ENCODE assay signal across 32 cellular contexts in genomic region chr16:83285921-83286320, GRCh38.
"Had no signal": no experiment of that assay in that cellular context is flagged by ENCODE, and none has a peak within 500 bp of the region (broad histone marks: within the 10 kb centered on the region; RNA-seq: fewer than 3 reads in every experiment).

No MANE protein-coding gene starts in this region.

- DNase-seq: activated B cell treated with CpG ODN at 0.5 μM for 24 hours; activated CD4-positive, alpha-beta memory T cell treated with anti-CD3 and anti-CD28 coated beads for 36 hours; activated CD4-positive, alpha-beta T cell treated with anti-CD3 and anti-CD28 coated beads for 4 hours; activated CD4-positive, alpha-beta T cell treated with anti-CD3 and anti-CD28 coated beads, Interleukin-2, amount 10 ng/mL, durations not matched to agents 24 days and 14 days; activated CD4-positive, alpha-beta T cell treated with anti-CD3 and anti-CD28 coated beads, Interleukin-2, amount 50 U/mL, for 1 hour; activated CD4-positive, alpha-beta T cell treated with anti-CD3 and anti-CD28 coated beads, Interleukin-2, amount 50 U/mL, for 4 hours; activated CD4-positive, CD25-positive, alpha-beta regulatory T cell treated with anti-CD3 and anti-CD28 coated beads, Interleukin-2, amount 50 U/mL, for 72 hours; activated CD8-positive, alpha-beta memory T cell treated with anti-CD3 and anti-CD28 coated beads, Interleukin-2, amount 50 U/mL, for 4 hours; activated CD8-positive, alpha-beta T cell treated with anti-CD3 and anti-CD28 coated beads for 36 hours; activated effector memory CD4-positive, alpha-beta T cell treated with anti-CD3 and anti-CD28 coated beads, Interleukin-2, amount 50 U/mL, for 16 hours; activated gamma-delta T cell treated with Interleukin-2 at 50 U/mL for 16 hours; activated naive CD4-positive, alpha-beta T cell; activated naive CD4-positive, alpha-beta T cell treated with anti-CD3 and anti-CD28 coated beads for 36 hours; activated naive CD4-positive, alpha-beta T cell treated with anti-CD3 and anti-CD28 coated beads, Interleukin-2, amount 50 U/mL, for 16 hours; activated naive CD8-positive, alpha-beta T cell treated with anti-CD3 and anti-CD28 coated beads for 36 hours; activated T-cell treated with anti-CD3 and anti-CD28 coated beads for 4 hours; activated T-cell treated with anti-CD3 and anti-CD28 coated beads, Interleukin-2, amount 50 U/mL, for 1 hour; activated T-cell treated with anti-CD3 and anti-CD28 coated beads, Interleukin-2, amount 50 U/mL, for 4 hours; activated T-cell treated with anti-CD3 and anti-CD28 coated beads, Interleukin-2, amount 50 U/mL, for 72 hours; adrenal gland; amniotic stem cell; aorta; body of pancreas; brain microvascular endothelial cell; cerebellar nuclear complex; T-helper 1 cell; T-helper 2 cell; T-helper 9 cell had no signal

- H3K27me3 ChIP-seq: adrenal gland, body of pancreas, brain microvascular endothelial cell had no signal

- H3K4me3 ChIP-seq: adrenal gland, body of pancreas, breast epithelium had no signal

- H3K4me1 ChIP-seq: adrenal gland, body of pancreas, breast epithelium had no signal

- H3K36me3 ChIP-seq: adrenal gland, brain microvascular endothelial cell, breast epithelium had no signal

- FAIRE-seq: astrocyte, TTC549 had no signal

- H3K27ac ChIP-seq: adrenal gland, body of pancreas, brain microvascular endothelial cell, breast epithelium, VCaP had no signal

- H3K9me3 ChIP-seq: adrenal gland, body of pancreas, breast epithelium had no signal
